Comparison of ENCODE assay signal across 8 cellular contexts in genomic region chr2:160252278-160252887, GRCh38. TPM values are rescaled to one million over a fixed set of nuclear protein-coding genes. Genes with fewer than 3 reads are reported as not detected.
DNase-seq lines count a peak whose midpoint lies in the region; ATAC-seq and TF ChIP-seq lines count a peak whose summit lies in the region.

No MANE protein-coding gene starts in this region.

- CTCF ChIA-PET in Caco-2 (lab: Charles Lee): interaction anchor here (0.5 to 1.9 kb wide), 7 partner anchors 18 to 812 kb away, joined by 3 to 15 read pairs (median 6); no protein-coding TSS in a partner anchor

- no TSS peak for BruUV-seq in Caco-2 (replicated peaks; lab: Mats Ljungman, UMichigan)

- H3K4me1 Mint-ChIP-seq in Caco-2 (ENCODE audit: low read depth, unreplicated experiment): peaks cover 7% of the 10 kb centered on the region

- no peaks in the 10 kb centered on the region for H3K9me3 Mint-ChIP-seq in Caco-2 (ENCODE audit: unreplicated experiment)

- H3K9ac ChIP-seq in skeletal muscle tissue (ENCODE audit: low read depth in 1 of 3, low read length in 3 of 3): peak overlapping the region; percentile 70 to 88 (median 85)

- no peaks in the 10 kb centered on the region for H3K27me3 Mint-ChIP-seq in Caco-2 (ENCODE audit: insufficient read depth, unreplicated experiment)

- H3K36me3 Mint-ChIP-seq in Caco-2 (ENCODE audit: insufficient read depth, unreplicated experiment): peaks cover 5% of the 10 kb centered on the region

- H3K4me3 ChIP-seq in Caco-2 (ENCODE audit: low read depth, low read length) (no peak overlapping the region), skeletal muscle tissue (ENCODE audit: low read length in 3 of 3) (peak overlapping the region; percentile 59 to 87 (median 72))

- H3K36me3 ChIP-seq in Caco-2 (ENCODE audit: control insufficient read depth, insufficient read depth, low read length) (no peaks in the 10 kb centered on the region; the same call in 1 of the 2 replicates), skeletal muscle tissue (ENCODE audit: control insufficient read depth in 3 of 3, insufficient read depth in 3 of 3, low read length in 3 of 3) (peaks cover 0 to 3% (median 0%) of the 10 kb centered on the region in 3 donors)

- TF ChIP-seq CTCF in Caco-2 (IDR thresholded peaks at IDR 0.05; ENCODE audit: insufficient read depth in 1 of 2, low read depth in 1 of 2, low read length in 1 of 2, severe bottlenecking in 1 of 2, unreplicated experiment in 1 of 2): peak; percentile 75 to 80

- no peak overlapping the region for H3K27ac Mint-ChIP-seq in Caco-2 (ENCODE audit: unreplicated experiment)

- no peaks in the 10 kb centered on the region for H3K9me3 ChIP-seq in Caco-2
- H3K9me3 ChIP-seq in skeletal muscle tissue (ENCODE audit: control insufficient read depth in 3 of 3, low read length in 3 of 3): no peaks in the 10 kb centered on the region

- H3K27ac ChIP-seq in skeletal muscle tissue (ENCODE audit: low read depth, low read length): peak overlapping the region; percentile 77

- H3K27me3 ChIP-seq in Caco-2 (replicated peaks; ENCODE audit: control insufficient read depth, insufficient read depth, low read length): no peaks in the 10 kb centered on the region
- H3K27me3 ChIP-seq in skeletal muscle tissue (ENCODE audit: control insufficient read depth in 3 of 3, insufficient read depth in 3 of 3, low read length in 3 of 3): no peaks in the 10 kb centered on the region

- H3K4me1 ChIP-seq in Caco-2 (peaks cover 15% of the 10 kb centered on the region; the same call in 1 of the 2 replicates), skeletal muscle tissue (ENCODE audit: control insufficient read depth in 3 of 3, insufficient read depth in 3 of 3, low read length in 3 of 3) (peaks cover 28 to 47% (median 29%) of the 10 kb centered on the region in 3 donors)

- H3K4me3 Mint-ChIP-seq in Caco-2 (ENCODE audit: unreplicated experiment): no peak overlapping the region

- POLR2A ChIA-PET in Caco-2 (lab: Charles Lee): interaction anchor here (0.6 to 1.0 kb wide), 2 partner anchors 18 to 718 kb away, joined by 5 to 10 read pairs; no protein-coding TSS in a partner anchor

- no peak for ATAC-seq in HG02642 (IDR thresholded peaks at IDR 0.05; ENCODE audit: poor library complexity, unreplicated experiment)

- DNase-seq in Caco-2 (peak in 1 of 2 experiments; percentile 31), HT1080 (ENCODE audit: low read depth) (peak; percentile 48), SKM-1 treated with dmso at 0.1 percent for 144 hours (lab: John Stamatoyannopoulos, UW; ENCODE audit: unreplicated experiment) (peak; percentile 69), glomerular visceral epithelial cell (ENCODE audit: extremely low spot score) (peak; percentile 63), T1000 (lab: John Stamatoyannopoulos, UW) (no peak)
- no peak for DNase-seq in stimulated activated CD4-positive, alpha-beta T cell treated with anti-CD3 and anti-CD28 coated beads, Interleukin-4, amount 100 ng/mL, for 4 hours

- intact Hi-C loops in Caco-2 (cut with micrococcal nuclease; ENCODE audit: unreplicated experiment): loop anchor here (1.0 kb wide), 4 partner anchors 18 to 742 kb away; no protein-coding TSS in a partner anchor

RNA-seq across cellular contexts. Expression of gene ITGB6, which starts 52.3 kb away (rescaled TPM):
- total RNA-seq in Caco-2 (2022) (1.7 and 2.6 TPM in 2 replicates), skeletal muscle tissue (17.2 TPM)
- 0.05 and 0.33 TPM in 2 replicates for total RNA-seq in HT1080 (2014; rRNA removed; shearing (Covaris generic))
- 0.16 and 0.24 TPM in 2 replicates for polyA plus RNA-seq in HT1080 (2015; cell fraction: cytosol; rRNA removed)
- 0.30 and 0.42 TPM in 2 replicates for polyA plus RNA-seq in HT1080 (2015; cell fraction: nucleus; rRNA removed)

Comparison
In these comparisons a context has a peak if more than half of its experiments do, and no peak if none do; other contexts are left out.
1. DNase-seq: peak in HT1080 (single experiment), SKM-1 treated with dmso at 0.1 percent for 144 hours (single experiment) and glomerular visceral epithelial cell (single experiment); none in stimulated activated CD4-positive, alpha-beta T cell treated with anti-CD3 and anti-CD28 coated beads, Interleukin-4, amount 100 ng/mL, for 4 hours (0 of 2) and T1000 (single experiment).